ENCODE assay signal across 18 cellular contexts in genomic region chr14:99632410-99633035, GRCh38. TPM values are rescaled to one million over a fixed set of nuclear protein-coding genes. Genes with fewer than 3 reads are reported as not detected.
"Had no signal": no experiment of that assay in that cellular context is flagged by ENCODE, and none has a peak within 500 bp of the region (broad histone marks: within the 10 kb centered on the region; RNA-seq: fewer than 3 reads in every experiment).

No MANE protein-coding gene starts in this region.

- FAIRE-seq: islet of Langerhans had no signal

- H3K4me1 ChIP-seq: lower lobe of right lung had no signal

- H2AFZ ChIP-seq: hepatocyte had no signal

- H3K4me3 ChIP-seq: cardiac muscle cell, hepatocyte, lower lobe of right lung, sigmoid colon had no signal

- H3K9me3 Mint-ChIP-seq: activated CD4-positive, alpha-beta T cell treated with anti-CD3 and anti-CD28 coated beads, Interleukin-2, amount 10 ng/mL, durations not matched to agents 24 days and 14 days; activated naive CD4-positive, alpha-beta T cell treated with anti-CD3 and anti-CD28 coated beads, Interleukin-2, amount 50 U/mL, for 72 hours; activated T-helper 1 cell treated with anti-CD3 and anti-CD28 coated beads, Interleukin-12 subunit alpha, Interleukin-12 subunit beta, Interleukin-2, Interleukin-4 antibody, amounts not matched to agents 30 ng/mL and 10 ng/mL and 1 ng/mL, durations not matched to agents 14 hours and 24 hours and 36 hours; natural killer cell treated with Interleukin-12 subunit alpha and Interleukin-12 subunit beta and Interleukin-15 and Interleukin-18, amount 100 ng/mL, for 72 hours had no signal

- ATAC-seq: activated naive CD4-positive, alpha-beta T cell treated with anti-CD3 and anti-CD28 coated beads, Interleukin-2, amount 50 U/mL, for 72 hours; left colon; lower lobe of right lung; natural killer cell treated with Interleukin-12 subunit alpha and Interleukin-12 subunit beta and Interleukin-15 and Interleukin-18, amount 100 ng/mL, for 72 hours had no signal

- H3K27ac Mint-ChIP-seq: activated CD4-positive, alpha-beta T cell treated with anti-CD3 and anti-CD28 coated beads, Interleukin-2, amount 10 ng/mL, durations not matched to agents 24 days and 14 days; activated naive CD4-positive, alpha-beta T cell treated with anti-CD3 and anti-CD28 coated beads, Interleukin-2, amount 50 U/mL, for 72 hours; activated T-helper 1 cell treated with anti-CD3 and anti-CD28 coated beads, Interleukin-12 subunit alpha, Interleukin-12 subunit beta, Interleukin-2, Interleukin-4 antibody, amounts not matched to agents 30 ng/mL and 10 ng/mL and 1 ng/mL, durations not matched to agents 14 hours and 24 hours and 36 hours had no signal

- H3K27ac ChIP-seq: cardiac muscle cell, hepatocyte, lower lobe of right lung, sigmoid colon had no signal

- H3K4me3 Mint-ChIP-seq: activated CD4-positive, alpha-beta T cell treated with anti-CD3 and anti-CD28 coated beads, Interleukin-2, amount 10 ng/mL, durations not matched to agents 24 days and 14 days; activated T-helper 1 cell treated with anti-CD3 and anti-CD28 coated beads, Interleukin-12 subunit alpha, Interleukin-12 subunit beta, Interleukin-2, Interleukin-4 antibody, amounts not matched to agents 30 ng/mL and 10 ng/mL and 1 ng/mL, durations not matched to agents 14 hours and 24 hours and 36 hours; natural killer cell treated with Interleukin-12 subunit alpha and Interleukin-12 subunit beta and Interleukin-15 and Interleukin-18, amount 100 ng/mL, for 72 hours had no signal

- H3K9me3 ChIP-seq: lower lobe of right lung, sigmoid colon had no signal

- H3K36me3 ChIP-seq: cardiac muscle cell, lower lobe of right lung, sigmoid colon had no signal

- H3K4me2 ChIP-seq: hepatocyte had no signal

- H3K27me3 ChIP-seq: cardiac muscle cell, hepatocyte, sigmoid colon had no signal

- DNase-seq: activated CD4-positive, alpha-beta T cell treated with anti-CD3 and anti-CD28 coated beads, Interleukin-2, amount 10 ng/mL, durations not matched to agents 24 days and 14 days; activated CD4-positive, CD25-positive, alpha-beta regulatory T cell; activated gamma-delta T cell treated with Interleukin-2 at 50 U/mL for 16 hours; amniotic stem cell; dermis blood vessel endothelial cell; effector memory CD4-positive, alpha-beta T cell; left colon; lower lobe of right lung; sigmoid colon; stimulated activated CD4-positive, alpha-beta T cell treated with anti-CD3 and anti-CD28 coated beads, Interleukin-4, amount 100 ng/mL, for 24 hours; stimulated activated naive CD4-positive, alpha-beta T cell; T1000 had no signal

- H3K36me3 Mint-ChIP-seq: activated naive CD4-positive, alpha-beta T cell treated with anti-CD3 and anti-CD28 coated beads, Interleukin-2, amount 50 U/mL, for 72 hours; natural killer cell treated with Interleukin-12 subunit alpha and Interleukin-12 subunit beta and Interleukin-15 and Interleukin-18, amount 100 ng/mL, for 72 hours had no signal

- H3K79me2 ChIP-seq: hepatocyte had no signal

RNA-seq across cellular contexts. Expression of gene HHIPL1, which starts 12.4 kb away (rescaled TPM):
- total RNA-seq: activated CD4-positive, alpha-beta T cell treated with anti-CD3 and anti-CD28 coated beads, Interleukin-2, amount 10 ng/mL, durations not matched to agents 24 days and 14 days; activated T-helper 1 cell treated with anti-CD3 and anti-CD28 coated beads, Interleukin-12 subunit alpha, Interleukin-12 subunit beta, Interleukin-2, Interleukin-4 antibody, amounts not matched to agents 30 ng/mL and 10 ng/mL and 1 ng/mL, durations not matched to agents 14 hours and 24 hours and 36 hours; natural killer cell treated with Interleukin-12 subunit alpha and Interleukin-12 subunit beta and Interleukin-15 and Interleukin-18, amount 100 ng/mL, for 72 hours had no signal

RNA-seq across cellular contexts. Expression of gene CYP46A1, which starts 51.6 kb away (rescaled TPM):
- total RNA-seq: activated T-helper 1 cell treated with anti-CD3 and anti-CD28 coated beads, Interleukin-12 subunit alpha, Interleukin-12 subunit beta, Interleukin-2, Interleukin-4 antibody, amounts not matched to agents 30 ng/mL and 10 ng/mL and 1 ng/mL, durations not matched to agents 14 hours and 24 hours and 36 hours had no signal
